ENCODE assay signal across 1 cellular context in the genomic region with DNA sequence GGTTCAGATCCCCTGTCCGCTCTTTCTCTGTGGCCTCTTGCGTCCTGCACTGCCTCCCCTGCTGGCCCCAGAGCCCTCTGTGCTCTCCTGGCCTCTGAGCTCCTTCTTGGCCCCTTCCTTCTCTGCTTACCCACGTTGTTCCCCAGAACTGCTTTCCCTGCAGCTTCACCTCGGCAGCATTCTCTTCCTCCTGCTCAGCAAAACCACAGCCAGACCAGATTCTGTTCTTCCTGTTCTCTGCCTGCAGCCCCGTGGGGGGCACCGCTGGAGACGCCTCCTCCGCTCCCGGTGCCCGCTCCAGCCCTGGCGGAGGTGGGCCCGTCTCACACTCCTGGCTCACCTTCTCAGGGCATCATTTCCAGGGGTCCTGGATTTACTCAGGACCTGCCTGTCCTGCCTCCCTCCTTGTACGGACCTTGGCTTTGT.
TF ChIP-seq lines count a peak whose summit lies in the region.

No MANE protein-coding gene starts in this region.

TF ChIP-seq in GM23338, 12 proteins besides CTCF, POLR2A, EP300 and RAD21 (continued from another document):
- TF ChIP-seq, protein P1, sequence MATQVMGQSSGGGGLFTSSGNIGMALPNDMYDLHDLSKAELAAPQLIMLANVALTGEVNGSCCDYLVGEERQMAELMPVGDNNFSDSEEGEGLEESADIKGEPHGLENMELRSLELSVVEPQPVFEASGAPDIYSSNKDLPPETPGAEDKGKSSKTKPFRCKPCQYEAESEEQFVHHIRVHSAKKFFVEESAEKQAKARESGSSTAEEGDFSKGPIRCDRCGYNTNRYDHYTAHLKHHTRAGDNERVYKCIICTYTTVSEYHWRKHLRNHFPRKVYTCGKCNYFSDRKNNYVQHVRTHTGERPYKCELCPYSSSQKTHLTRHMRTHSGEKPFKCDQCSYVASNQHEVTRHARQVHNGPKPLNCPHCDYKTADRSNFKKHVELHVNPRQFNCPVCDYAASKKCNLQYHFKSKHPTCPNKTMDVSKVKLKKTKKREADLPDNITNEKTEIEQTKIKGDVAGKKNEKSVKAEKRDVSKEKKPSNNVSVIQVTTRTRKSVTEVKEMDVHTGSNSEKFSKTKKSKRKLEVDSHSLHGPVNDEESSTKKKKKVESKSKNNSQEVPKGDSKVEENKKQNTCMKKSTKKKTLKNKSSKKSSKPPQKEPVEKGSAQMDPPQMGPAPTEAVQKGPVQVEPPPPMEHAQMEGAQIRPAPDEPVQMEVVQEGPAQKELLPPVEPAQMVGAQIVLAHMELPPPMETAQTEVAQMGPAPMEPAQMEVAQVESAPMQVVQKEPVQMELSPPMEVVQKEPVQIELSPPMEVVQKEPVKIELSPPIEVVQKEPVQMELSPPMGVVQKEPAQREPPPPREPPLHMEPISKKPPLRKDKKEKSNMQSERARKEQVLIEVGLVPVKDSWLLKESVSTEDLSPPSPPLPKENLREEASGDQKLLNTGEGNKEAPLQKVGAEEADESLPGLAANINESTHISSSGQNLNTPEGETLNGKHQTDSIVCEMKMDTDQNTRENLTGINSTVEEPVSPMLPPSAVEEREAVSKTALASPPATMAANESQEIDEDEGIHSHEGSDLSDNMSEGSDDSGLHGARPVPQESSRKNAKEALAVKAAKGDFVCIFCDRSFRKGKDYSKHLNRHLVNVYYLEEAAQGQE (IDR thresholded peaks at IDR 0.05; ENCODE audit: unreplicated experiment), result no peak
- TF ChIP-seq ZNF331 (CRISPR knock-in tag; IDR thresholded peaks at IDR 0.05; ENCODE audit: low read depth), result no peak
- TF ChIP-seq ZNF114 (CRISPR knock-in tag; IDR thresholded peaks at IDR 0.05), result no peak
- TF ChIP-seq JUNB (IDR thresholded peaks at IDR 0.05; ENCODE audit: unreplicated experiment), result no peak
- TF ChIP-seq STAT1 (IDR thresholded peaks at IDR 0.05; ENCODE audit: unreplicated experiment), result no peak
- TF ChIP-seq EZH2 (IDR thresholded peaks at IDR 0.05; ENCODE audit: low read depth, unreplicated experiment), result no peak
- TF ChIP-seq, protein P2, sequence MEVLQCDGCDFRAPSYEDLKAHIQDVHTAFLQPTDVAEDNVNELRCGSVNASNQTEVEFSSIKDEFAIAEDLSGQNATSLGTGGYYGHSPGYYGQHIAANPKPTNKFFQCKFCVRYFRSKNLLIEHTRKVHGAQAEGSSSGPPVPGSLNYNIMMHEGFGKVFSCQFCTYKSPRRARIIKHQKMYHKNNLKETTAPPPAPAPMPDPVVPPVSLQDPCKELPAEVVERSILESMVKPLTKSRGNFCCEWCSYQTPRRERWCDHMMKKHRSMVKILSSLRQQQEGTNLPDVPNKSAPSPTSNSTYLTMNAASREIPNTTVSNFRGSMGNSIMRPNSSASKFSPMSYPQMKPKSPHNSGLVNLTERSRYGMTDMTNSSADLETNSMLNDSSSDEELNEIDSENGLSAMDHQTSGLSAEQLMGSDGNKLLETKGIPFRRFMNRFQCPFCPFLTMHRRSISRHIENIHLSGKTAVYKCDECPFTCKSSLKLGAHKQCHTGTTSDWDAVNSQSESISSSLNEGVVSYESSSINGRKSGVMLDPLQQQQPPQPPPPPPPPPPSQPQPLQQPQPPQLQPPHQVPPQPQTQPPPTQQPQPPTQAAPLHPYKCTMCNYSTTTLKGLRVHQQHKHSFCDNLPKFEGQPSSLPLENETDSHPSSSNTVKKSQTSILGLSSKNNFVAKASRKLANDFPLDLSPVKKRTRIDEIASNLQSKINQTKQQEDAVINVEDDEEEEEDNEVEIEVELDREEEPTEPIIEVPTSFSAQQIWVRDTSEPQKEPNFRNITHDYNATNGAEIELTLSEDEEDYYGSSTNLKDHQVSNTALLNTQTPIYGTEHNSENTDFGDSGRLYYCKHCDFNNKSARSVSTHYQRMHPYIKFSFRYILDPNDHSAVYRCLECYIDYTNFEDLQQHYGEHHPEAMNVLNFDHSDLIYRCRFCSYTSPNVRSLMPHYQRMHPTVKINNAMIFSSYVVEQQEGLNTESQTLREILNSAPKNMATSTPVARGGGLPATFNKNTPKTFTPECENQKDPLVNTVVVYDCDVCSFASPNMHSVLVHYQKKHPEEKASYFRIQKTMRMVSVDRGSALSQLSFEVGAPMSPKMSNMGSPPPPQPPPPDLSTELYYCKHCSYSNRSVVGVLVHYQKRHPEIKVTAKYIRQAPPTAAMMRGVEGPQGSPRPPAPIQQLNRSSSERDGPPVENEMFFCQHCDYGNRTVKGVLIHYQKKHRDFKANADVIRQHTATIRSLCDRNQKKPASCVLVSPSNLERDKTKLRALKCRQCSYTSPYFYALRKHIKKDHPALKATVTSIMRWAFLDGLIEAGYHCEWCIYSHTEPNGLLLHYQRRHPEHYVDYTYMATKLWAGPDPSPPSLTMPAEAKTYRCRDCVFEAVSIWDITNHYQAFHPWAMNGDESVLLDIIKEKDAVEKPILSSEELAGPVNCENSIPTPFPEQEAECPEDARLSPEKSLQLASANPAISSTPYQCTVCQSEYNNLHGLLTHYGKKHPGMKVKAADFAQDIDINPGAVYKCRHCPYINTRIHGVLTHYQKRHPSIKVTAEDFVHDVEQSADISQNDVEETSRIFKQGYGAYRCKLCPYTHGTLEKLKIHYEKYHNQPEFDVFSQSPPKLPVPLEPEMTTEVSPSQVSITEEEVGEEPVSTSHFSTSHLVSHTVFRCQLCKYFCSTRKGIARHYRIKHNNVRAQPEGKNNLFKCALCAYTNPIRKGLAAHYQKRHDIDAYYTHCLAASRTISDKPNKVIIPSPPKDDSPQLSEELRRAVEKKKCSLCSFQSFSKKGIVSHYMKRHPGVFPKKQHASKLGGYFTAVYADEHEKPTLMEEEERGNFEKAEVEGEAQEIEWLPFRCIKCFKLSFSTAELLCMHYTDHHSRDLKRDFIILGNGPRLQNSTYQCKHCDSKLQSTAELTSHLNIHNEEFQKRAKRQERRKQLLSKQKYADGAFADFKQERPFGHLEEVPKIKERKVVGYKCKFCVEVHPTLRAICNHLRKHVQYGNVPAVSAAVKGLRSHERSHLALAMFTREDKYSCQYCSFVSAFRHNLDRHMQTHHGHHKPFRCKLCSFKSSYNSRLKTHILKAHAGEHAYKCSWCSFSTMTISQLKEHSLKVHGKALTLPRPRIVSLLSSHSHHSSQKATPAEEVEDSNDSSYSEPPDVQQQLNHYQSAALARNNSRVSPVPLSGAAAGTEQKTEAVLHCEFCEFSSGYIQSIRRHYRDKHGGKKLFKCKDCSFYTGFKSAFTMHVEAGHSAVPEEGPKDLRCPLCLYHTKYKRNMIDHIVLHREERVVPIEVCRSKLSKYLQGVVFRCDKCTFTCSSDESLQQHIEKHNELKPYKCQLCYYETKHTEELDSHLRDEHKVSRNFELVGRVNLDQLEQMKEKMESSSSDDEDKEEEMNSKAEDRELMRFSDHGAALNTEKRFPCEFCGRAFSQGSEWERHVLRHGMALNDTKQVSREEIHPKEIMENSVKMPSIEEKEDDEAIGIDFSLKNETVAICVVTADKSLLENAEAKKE (CRISPR knock-in tag; IDR thresholded peaks at IDR 0.05), result no peak
